ENCODE assay signal across 34 cellular contexts in genomic region chr1:26003262-26003661, GRCh38. TPM values are rescaled to one million over a fixed set of nuclear protein-coding genes. Genes with fewer than 3 reads are reported as not detected.
"Had no signal": no experiment of that assay in that cellular context is flagged by ENCODE, and none has a peak within 500 bp of the region (broad histone marks: within the 10 kb centered on the region; RNA-seq: fewer than 3 reads in every experiment).

No MANE protein-coding gene starts in this region.

- H3K79me2 ChIP-seq: hepatocyte had no signal

- H3K4me3 Mint-ChIP-seq: activated CD8-positive, alpha-beta T cell treated with anti-CD3 and anti-CD28 coated beads for 36 hours; activated T-cell treated with anti-CD3 and anti-CD28 coated beads, Interleukin-2, amount 50 U/mL, for 4 hours; activated T-helper 17 cell treated with anti-CD3 and anti-CD28 coated beads, Interleukin-2, amount 50 U/mL, for 72 hours; effector memory CD8-positive, alpha-beta T cell; naive thymus-derived CD4-positive, alpha-beta T cell; stimulated activated effector memory CD8-positive, alpha-beta T cell treated with anti-CD3 and anti-CD28 coated beads, Interleukin-12 subunit alpha, Interleukin-12 subunit beta, amount 100 ng/mL, for 72 hours; stimulated activated naive CD8-positive, alpha-beta T cell treated with anti-CD3 and anti-CD28 coated beads, Interleukin-15, Interleukin-2, amounts not matched to agents 100 ng/mL and 50 ng/mL, for 24 hours had no signal

- H3K27me3 ChIP-seq: brain microvascular endothelial cell, gastroesophageal sphincter, hepatocyte, ovary, sigmoid colon, upper lobe of left lung, vagina had no signal

- H3K27me3 Mint-ChIP-seq: activated CD8-positive, alpha-beta T cell treated with anti-CD3 and anti-CD28 coated beads for 36 hours had no signal

- H2AFZ ChIP-seq: hepatocyte had no signal

- H3K4me2 ChIP-seq: hepatocyte had no signal

- H3K27ac Mint-ChIP-seq: activated CD8-positive, alpha-beta T cell treated with anti-CD3 and anti-CD28 coated beads for 36 hours; activated T-helper 17 cell treated with anti-CD3 and anti-CD28 coated beads, Interleukin-2, amount 50 U/mL, for 72 hours; effector memory CD8-positive, alpha-beta T cell; stimulated activated effector memory CD8-positive, alpha-beta T cell treated with anti-CD3 and anti-CD28 coated beads, Interleukin-12 subunit alpha, Interleukin-12 subunit beta, amount 100 ng/mL, for 72 hours; stimulated activated naive CD8-positive, alpha-beta T cell treated with anti-CD3 and anti-CD28 coated beads, Interleukin-15, Interleukin-2, amounts not matched to agents 100 ng/mL and 50 ng/mL, for 24 hours had no signal

- H3K27ac ChIP-seq: brain microvascular endothelial cell, coronary artery, gastroesophageal sphincter, hepatocyte, ovary, prostate gland, sigmoid colon, thoracic aorta, upper lobe of left lung, vagina, WERI-Rb-1 had no signal

- H3K4me1 ChIP-seq: prostate gland had no signal

- H3K9me3 Mint-ChIP-seq: activated CD8-positive, alpha-beta T cell treated with anti-CD3 and anti-CD28 coated beads for 36 hours; activated T-cell treated with anti-CD3 and anti-CD28 coated beads, Interleukin-2, amount 50 U/mL, for 4 hours; activated T-helper 17 cell treated with anti-CD3 and anti-CD28 coated beads, Interleukin-2, amount 50 U/mL, for 72 hours; effector memory CD8-positive, alpha-beta T cell; stimulated activated effector memory CD8-positive, alpha-beta T cell treated with anti-CD3 and anti-CD28 coated beads, Interleukin-12 subunit alpha, Interleukin-12 subunit beta, amount 100 ng/mL, for 72 hours; stimulated activated naive CD8-positive, alpha-beta T cell treated with anti-CD3 and anti-CD28 coated beads, Interleukin-15, Interleukin-2, amounts not matched to agents 100 ng/mL and 50 ng/mL, for 24 hours had no signal

- H3K36me3 Mint-ChIP-seq: naive thymus-derived CD4-positive, alpha-beta T cell had no signal

- H3K9me3 ChIP-seq: gastroesophageal sphincter, ovary, prostate gland, sigmoid colon, thoracic aorta, upper lobe of left lung, vagina had no signal

- H3K4me3 ChIP-seq: coronary artery, gastroesophageal sphincter, hepatocyte, ovary, prostate gland, sigmoid colon, thoracic aorta, upper lobe of left lung, vagina had no signal

- H3K36me3 ChIP-seq: brain microvascular endothelial cell, gastroesophageal sphincter, ovary, prostate gland, sigmoid colon, thoracic aorta, upper lobe of left lung, vagina, WERI-Rb-1 had no signal

- DNase-seq: activated CD4-positive, alpha-beta T cell treated with anti-CD3 and anti-CD28 coated beads for 48 hours; activated CD8-positive, alpha-beta T cell treated with anti-CD3 and anti-CD28 coated beads for 36 hours; activated gamma-delta T cell treated with Interleukin-2 at 50 U/mL for 16 hours; activated naive CD4-positive, alpha-beta T cell treated with anti-CD3 and anti-CD28 coated beads, Interleukin-2, amount 50 U/mL, for 16 hours; activated T-cell treated with anti-CD3 and anti-CD28 coated beads, Interleukin-2, amount 50 U/mL, for 4 hours; amniotic stem cell; brain microvascular endothelial cell; effector memory CD8-positive, alpha-beta T cell; erythroblast; left cardiac atrium; left ventricle myocardium superior; mammary epithelial cell; naive thymus-derived CD4-positive, alpha-beta T cell; ovary; retina; sigmoid colon; small intestine; stimulated activated CD4-positive, alpha-beta T cell treated with anti-CD3 and anti-CD28 coated beads, Interleukin-4, amount 100 ng/mL, for 24 hours; T-helper 9 cell; upper lobe of left lung; WERI-Rb-1 had no signal

RNA-seq across cellular contexts. Expression of gene EXTL1, which starts 18.3 kb away (rescaled TPM):
- total RNA-seq: activated CD8-positive, alpha-beta T cell treated with anti-CD3 and anti-CD28 coated beads for 36 hours; activated T-cell treated with anti-CD3 and anti-CD28 coated beads, Interleukin-2, amount 50 U/mL, for 4 hours; activated T-helper 17 cell treated with anti-CD3 and anti-CD28 coated beads, Interleukin-2, amount 50 U/mL, for 72 hours; subcutaneous adipose tissue had no signal
- polyA plus RNA-seq: naive thymus-derived CD4-positive, alpha-beta T cell had no signal

RNA-seq across cellular contexts. Expression of gene SLC30A2, which starts 42.7 kb away (rescaled TPM):
- total RNA-seq: activated CD8-positive, alpha-beta T cell treated with anti-CD3 and anti-CD28 coated beads for 36 hours; activated T-cell treated with anti-CD3 and anti-CD28 coated beads, Interleukin-2, amount 50 U/mL, for 4 hours; activated T-helper 17 cell treated with anti-CD3 and anti-CD28 coated beads, Interleukin-2, amount 50 U/mL, for 72 hours; astrocyte; cerebellum; gastroesophageal sphincter; naive thymus-derived CD4-positive, alpha-beta T cell; thoracic aorta; vagina had no signal
- polyA plus RNA-seq: keratinocyte; mammary epithelial cell; naive thymus-derived CD4-positive, alpha-beta T cell; ovary had no signal
